In the genomic region with DNA sequence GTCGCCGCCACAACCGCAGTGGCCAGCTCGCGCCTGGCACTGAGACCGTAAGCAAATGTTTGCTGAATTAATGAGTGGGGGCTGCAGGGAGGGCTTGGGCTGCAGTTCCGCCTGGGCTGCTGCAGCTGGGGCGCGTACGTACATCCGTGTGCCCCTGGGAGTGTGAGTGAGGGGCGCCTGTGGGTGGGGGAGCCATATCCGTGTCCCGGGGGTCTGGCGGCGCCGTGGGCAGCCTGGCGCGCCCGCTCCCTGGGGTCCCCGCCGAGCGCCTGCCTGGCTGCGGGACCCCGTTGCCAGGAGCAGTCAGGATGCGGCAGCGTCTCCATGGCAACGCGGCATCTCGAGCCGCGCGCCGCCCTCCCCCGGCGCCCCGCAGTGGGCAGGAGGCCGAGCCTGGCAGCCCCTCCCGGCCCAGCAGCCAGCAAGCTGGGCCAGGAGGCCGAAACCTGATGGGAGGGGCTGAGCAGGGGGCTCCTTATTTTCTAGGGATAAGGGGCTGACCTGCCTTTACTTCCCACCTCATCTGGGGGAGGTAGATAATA, we compare ENCODE assay signal across 1 cellular context.
TF ChIP-seq lines count a peak whose summit lies in the region.

No MANE protein-coding gene starts in this region.

TF ChIP-seq in GM23338, 12 proteins besides CTCF, POLR2A, EP300 and RAD21 (continued from another document):
- no peak for TF ChIP-seq REST (IDR thresholded peaks at IDR 0.05; ENCODE audit: unreplicated experiment)
